ENCODE assay signal across 10 cellular contexts in the genomic region with DNA sequence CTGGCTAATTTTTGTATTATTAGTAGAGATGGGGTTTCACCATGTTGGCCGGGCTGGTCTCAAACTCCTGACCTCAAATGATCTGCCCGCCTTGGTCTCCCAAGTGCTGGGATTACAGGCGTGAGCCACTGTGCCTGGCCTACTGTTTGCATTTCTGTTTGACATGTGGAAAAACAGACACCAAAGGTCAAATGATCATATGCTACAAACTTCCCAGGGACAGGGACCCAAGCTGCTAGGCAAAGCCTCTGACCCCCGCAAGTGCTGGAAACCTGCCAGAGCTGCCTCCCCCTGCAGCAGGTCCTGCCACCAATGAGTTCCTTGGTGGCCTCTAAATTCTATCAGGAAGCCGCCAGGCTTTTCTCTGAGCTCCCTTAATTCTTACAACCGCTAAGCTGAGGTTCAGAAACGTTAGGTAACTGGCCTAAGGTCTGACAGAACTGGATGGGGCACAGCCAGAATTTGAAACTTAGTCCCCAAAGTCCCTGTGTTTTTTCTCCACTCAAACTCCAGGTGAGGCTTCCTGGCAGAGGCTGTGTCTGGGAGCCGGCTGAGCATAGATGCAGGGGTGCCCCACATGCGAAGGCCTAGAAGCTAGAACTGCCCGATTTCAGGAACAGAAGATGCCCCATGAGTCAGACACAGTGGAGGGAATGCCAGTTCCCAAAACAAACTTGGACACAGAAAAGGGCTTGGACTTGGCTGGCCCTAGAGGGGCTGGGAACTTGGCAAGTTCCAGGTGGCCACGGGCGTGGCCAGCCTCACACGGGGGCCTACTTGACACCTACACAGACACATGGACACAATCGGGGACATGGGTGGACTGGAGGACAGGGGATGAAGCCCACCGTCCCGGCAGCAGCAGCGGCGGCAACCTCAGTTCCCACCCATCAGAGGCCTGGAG. TPM values are rescaled to one million over a fixed set of nuclear protein-coding genes. Genes with fewer than 3 reads are reported as not detected.
DNase-seq lines count a peak whose midpoint lies in the region; ATAC-seq and TF ChIP-seq lines count a peak whose summit lies in the region.
"Had no signal": no experiment of that assay in that cellular context is flagged by ENCODE, and none has a peak within 500 bp of the region (broad histone marks: within the 10 kb centered on the region; RNA-seq: fewer than 3 reads in every experiment).

No MANE protein-coding gene starts in this region.

- H4K91ac ChIP-seq in trophoblast cell (ENCODE audit: low read depth, low read length) = no peak overlapping the region

- no peak for TF ChIP-seq CTCF in fibroblast of the aortic adventitia (IDR thresholded peaks at IDR 0.05; ENCODE audit: insufficient read depth, low read length)

- no peaks in the 10 kb centered on the region for H3K9me3 ChIP-seq in T-helper 17 cell (ENCODE audit: control insufficient read depth, low read length, poor library complexity, severe bottlenecking)
- no peaks in the 10 kb centered on the region for H3K9me3 ChIP-seq in trophoblast cell (ENCODE audit: insufficient read depth, low read depth, low read length)

- DNase-seq in AG20443 (ENCODE audit: low spot score) (peak; percentile 52), T-helper 17 cell (no peak), fibroblast of the aortic adventitia (ENCODE audit: low read depth) (peak; percentile 65), trophoblast cell (no peak)
- DNase-seq in activated CD4-positive, CD25-positive, alpha-beta regulatory T cell (lab: John Stamatoyannopoulos, UW) = no peak
- DNase-seq: activated T-cell treated with anti-CD3 and anti-CD28 coated beads, Interleukin-2, amount 50 U/mL, for 48 hours; NCI-H526 had no signal

- H3K4me3 Mint-ChIP-seq in T-helper 17 cell = no peak overlapping the region

- peaks cover 56% of the 10 kb centered on the region for H3K4me1 Mint-ChIP-seq in T-helper 17 cell

- H4K8ac ChIP-seq in trophoblast cell (ENCODE audit: low read depth, low read length) = no peak overlapping the region

- H3K14ac ChIP-seq in trophoblast cell (ENCODE audit: low read length) = no peak overlapping the region

- no peaks in the 10 kb centered on the region for H3K79me1 ChIP-seq in trophoblast cell (ENCODE audit: low read length)

- H3K4me3 ChIP-seq in fibroblast of the aortic adventitia (ENCODE audit: low read depth, low read length) (no peak overlapping the region), trophoblast cell (ENCODE audit: low read depth, low read length) (no peak overlapping the region)

- H3K36me3 Mint-ChIP-seq in T-helper 17 cell (ENCODE audit: low read depth) = no peaks in the 10 kb centered on the region

- no peak overlapping the region for H3K18ac ChIP-seq in trophoblast cell (ENCODE audit: low read length)

- H2AFZ ChIP-seq in trophoblast cell (ENCODE audit: insufficient read depth, low read length, poor library complexity) = no peak overlapping the region

- H2BK5ac ChIP-seq in trophoblast cell (ENCODE audit: low read depth, low read length, poor library complexity) = no peak overlapping the region

- H2BK12ac ChIP-seq in trophoblast cell (ENCODE audit: low read length) = no peak overlapping the region

- no peak overlapping the region for H4K12ac ChIP-seq in trophoblast cell (ENCODE audit: low read depth, low read length)

- H2BK120ac ChIP-seq in trophoblast cell (ENCODE audit: insufficient read depth, low read length, poor library complexity) = no peak overlapping the region

- H3K9ac ChIP-seq in trophoblast cell (ENCODE audit: low read length) = no peak overlapping the region

- H3K27me3 Mint-ChIP-seq in T-helper 17 cell = no peaks in the 10 kb centered on the region

- WGBS in trophoblast cell (ENCODE audit: extremely low coverage, insufficient coverage, insufficient read length) = no CpG with 5 or more reads among the region's 18 CpGs

- peak overlapping the region; percentile 77 for H3K27ac Mint-ChIP-seq in T-helper 17 cell

- H2AK5ac ChIP-seq in trophoblast cell (ENCODE audit: low read length) = no peak overlapping the region

- H3K79me2 ChIP-seq in trophoblast cell (ENCODE audit: control insufficient read depth, insufficient read depth, low read length, poor library complexity) = peaks cover 48% of the 10 kb centered on the region

- no peak overlapping the region for H3K27ac ChIP-seq in trophoblast cell (ENCODE audit: low read depth, low read length)

- no peak for ATAC-seq in T-helper 17 cell
- no peak for ATAC-seq in HG02840 (IDR thresholded peaks at IDR 0.05; ENCODE audit: low FRiP score, unreplicated experiment)
- no peak for ATAC-seq in GM18873 (IDR thresholded peaks at IDR 0.05; ENCODE audit: low FRiP score, unreplicated experiment)
- no peak for ATAC-seq in HG02571 (IDR thresholded peaks at IDR 0.05; ENCODE audit: unreplicated experiment)

- peaks cover 59 to 67% of the 10 kb centered on the region in 2 experiments for H3K36me3 ChIP-seq in trophoblast cell (ENCODE audit: control insufficient read depth in 1 of 2, insufficient read depth in 2 of 2, low read length in 2 of 2)

- peaks cover 14 to 24% of the 10 kb centered on the region in 2 experiments for H3K4me1 ChIP-seq in trophoblast cell (ENCODE audit: control insufficient read depth in 1 of 2, insufficient read depth in 2 of 2, low read length in 2 of 2)

- H3K23ac ChIP-seq in trophoblast cell (ENCODE audit: low read length) = no peak overlapping the region

- H3K4ac ChIP-seq in trophoblast cell (ENCODE audit: low read depth, low read length) = peak overlapping the region; percentile 85

- H3K4me2 ChIP-seq in trophoblast cell (ENCODE audit: low read length) = no peak overlapping the region

- H3K27me3 ChIP-seq in trophoblast cell (ENCODE audit: insufficient read depth, low read length) = no peaks in the 10 kb centered on the region

RNA-seq across cellular contexts. Expression of gene CSNK1E, which starts 7.4 kb away (rescaled TPM):
- total RNA-seq in T-helper 17 cell (100 to 1,000 TPM; 157 to 174 TPM), fibroblast of the aortic adventitia (ENCODE audit: low replicate concordance) (31.5 and 94.7 TPM in 2 replicates)
- polyA plus RNA-seq in trophoblast cell (2013) = 172 and 176 TPM in 2 replicates

RNA-seq across cellular contexts. Expression of gene TMEM184B, which starts 37.1 kb away (rescaled TPM):
- total RNA-seq in T-helper 17 cell (10 to 100 TPM; 53.3 TPM), fibroblast of the aortic adventitia (ENCODE audit: low replicate concordance) (20.2 and 46.0 TPM in 2 replicates)
- polyA plus RNA-seq in trophoblast cell (2013) = 88.3 and 94.8 TPM in 2 replicates

Comparison
In these comparisons a context has a peak if more than half of its experiments do, and no peak if none do; other contexts are left out.
1. DNase-seq: peak in AG20443 (single experiment) and fibroblast of the aortic adventitia (single experiment); none in T-helper 17 cell (0 of 3), trophoblast cell (0 of 2) and activated CD4-positive, CD25-positive, alpha-beta regulatory T cell (0 of 4).